In the genomic region with DNA sequence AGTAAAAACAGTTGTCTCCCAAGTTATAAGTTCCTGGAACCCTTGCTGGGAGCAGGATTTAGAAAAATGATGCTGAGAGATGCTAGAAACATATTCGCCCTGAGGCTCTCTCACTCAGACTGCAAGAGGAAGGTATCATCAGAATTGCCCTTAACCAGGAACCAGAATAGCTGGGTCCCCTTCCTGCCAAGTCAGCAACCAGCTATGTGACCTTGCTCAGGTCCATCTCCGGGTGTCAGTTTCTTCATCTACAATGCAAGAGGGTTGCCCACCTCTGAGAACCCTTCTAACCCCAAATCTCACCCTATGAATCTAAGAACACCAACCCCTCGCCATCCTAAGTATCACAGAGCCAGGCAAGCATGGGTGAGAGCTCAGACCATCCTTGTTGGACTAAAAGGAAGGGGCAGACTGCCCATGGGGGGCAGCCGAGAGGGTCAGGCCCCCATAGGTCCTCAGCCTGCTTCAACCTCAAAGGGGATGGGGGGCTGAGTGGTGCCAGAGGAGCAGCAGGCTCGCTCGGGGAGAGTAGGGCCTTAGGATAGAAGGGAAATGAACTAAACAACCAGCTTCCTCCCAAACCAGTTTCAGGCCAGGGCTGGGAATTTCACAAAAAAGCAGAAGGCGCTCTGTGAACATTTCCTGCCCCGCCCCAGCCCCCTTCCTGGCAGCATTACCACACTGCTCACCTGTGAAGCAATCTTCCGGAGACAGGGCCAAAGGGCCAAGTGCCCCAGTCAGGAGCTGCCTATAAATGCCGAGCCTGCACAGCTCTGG, we compare ENCODE assay signal across 11 cellular contexts. TPM values are rescaled to one million over a fixed set of nuclear protein-coding genes. Genes with fewer than 3 reads are reported as not detected.
DNase-seq lines count a peak whose midpoint lies in the region; ATAC-seq and TF ChIP-seq lines count a peak whose summit lies in the region.
"Had no signal": no experiment of that assay in that cellular context is flagged by ENCODE, and none has a peak within 500 bp of the region (broad histone marks: within the 10 kb centered on the region; RNA-seq: fewer than 3 reads in every experiment).

No MANE protein-coding gene starts in this region.

- no peak for ATAC-seq in activated naive CD8-positive, alpha-beta T cell treated with anti-CD3 and anti-CD28 coated beads, Interleukin-2, amount 10 ng/mL, durations not matched to agents 7 days and 5 days (ENCODE audit: low read depth)
- ATAC-seq in lung (ENCODE audit: insufficient read depth, low FRiP score): peak; percentile 81
- ATAC-seq: activated naive CD8-positive, alpha-beta T cell treated with anti-CD3 and anti-CD28 coated beads, Interleukin-2, amount 50 U/mL, for 24 hours had no signal

- H3K4me3 Mint-ChIP-seq in activated naive CD8-positive, alpha-beta T cell treated with anti-CD3 and anti-CD28 coated beads, Interleukin-2, amount 10 ng/mL, durations not matched to agents 7 days and 5 days: no peak overlapping the region
- H3K4me3 Mint-ChIP-seq in activated naive CD8-positive, alpha-beta T cell treated with anti-CD3 and anti-CD28 coated beads for 36 hours: no peak overlapping the region
- H3K4me3 Mint-ChIP-seq: activated naive CD8-positive, alpha-beta T cell treated with anti-CD3 and anti-CD28 coated beads, Interleukin-2, amount 50 U/mL, for 24 hours had no signal

- peaks cover 2% of the 10 kb centered on the region for H3K27me3 Mint-ChIP-seq in activated naive CD8-positive, alpha-beta T cell treated with anti-CD3 and anti-CD28 coated beads, Interleukin-2, amount 10 ng/mL, durations not matched to agents 7 days and 5 days
- no peaks in the 10 kb centered on the region for H3K27me3 Mint-ChIP-seq in activated naive CD8-positive, alpha-beta T cell treated with anti-CD3 and anti-CD28 coated beads for 36 hours

- 24 to 35% methylated on average over 10 of the region's 10 CpGs for WGBS in lung, 2 donors

- no peaks in the 10 kb centered on the region for H3K36me3 ChIP-seq in lung (ENCODE audit: control insufficient read depth in 2 of 2, insufficient read depth in 2 of 2, low read length in 2 of 2)
- no peaks in the 10 kb centered on the region for H3K36me3 ChIP-seq in uterus

- H3K9me3 ChIP-seq in lung (ENCODE audit: control insufficient read depth in 2 of 2, insufficient read depth in 1 of 2, low read length in 1 of 2) (no peaks in the 10 kb centered on the region), uterus (no peaks in the 10 kb centered on the region)

- peak overlapping the region; percentile 5 for H3K27ac Mint-ChIP-seq in activated naive CD8-positive, alpha-beta T cell treated with anti-CD3 and anti-CD28 coated beads, Interleukin-2, amount 10 ng/mL, durations not matched to agents 7 days and 5 days
- no peak overlapping the region for H3K27ac Mint-ChIP-seq in activated naive CD8-positive, alpha-beta T cell treated with anti-CD3 and anti-CD28 coated beads for 36 hours
- H3K27ac Mint-ChIP-seq: activated naive CD8-positive, alpha-beta T cell treated with anti-CD3 and anti-CD28 coated beads, Interleukin-2, amount 50 U/mL, for 24 hours had no signal

- intact Hi-C loops in uterus (cut with DNase I; ENCODE audit: low total_unique reads): no loop called here

- peaks cover 17% of the 10 kb centered on the region for H3K4me1 Mint-ChIP-seq in activated naive CD8-positive, alpha-beta T cell treated with anti-CD3 and anti-CD28 coated beads, Interleukin-2, amount 10 ng/mL, durations not matched to agents 7 days and 5 days
- H3K4me1 Mint-ChIP-seq in activated naive CD8-positive, alpha-beta T cell treated with anti-CD3 and anti-CD28 coated beads for 36 hours: peaks cover 9% of the 10 kb centered on the region

- POLR2A ChIA-PET in activated naive CD8-positive, alpha-beta T cell treated with anti-CD3 and anti-CD28 coated beads, Interleukin-2, amount 10 ng/mL, durations not matched to agents 7 days and 5 days (lab: Charles Lee): no interaction called here

- H3K36me3 Mint-ChIP-seq in activated naive CD8-positive, alpha-beta T cell treated with anti-CD3 and anti-CD28 coated beads, Interleukin-2, amount 10 ng/mL, durations not matched to agents 7 days and 5 days: no peaks in the 10 kb centered on the region
- H3K36me3 Mint-ChIP-seq in activated naive CD8-positive, alpha-beta T cell treated with anti-CD3 and anti-CD28 coated beads for 36 hours: no peaks in the 10 kb centered on the region

- TF ChIP-seq CTCF in coronary artery (IDR thresholded peaks at IDR 0.05): no peak
- no peak for TF ChIP-seq CTCF in lung (IDR thresholded peaks at IDR 0.05; ENCODE audit: control extremely low read depth, extremely low read depth)
- TF ChIP-seq CTCF in uterus (IDR thresholded peaks at IDR 0.05): no peak

- H3K4me1 ChIP-seq in lung (ENCODE audit: control insufficient read depth in 2 of 2, insufficient read depth in 2 of 2, low read length in 2 of 2) (no peaks in the 10 kb centered on the region), uterus (no peaks in the 10 kb centered on the region)

- TF ChIP-seq POLR2A in uterus (IDR thresholded peaks at IDR 0.05): no peak

- peak overlapping the region in 1 of 2 donors; percentile 45 for H3K27ac ChIP-seq in coronary artery
- peak overlapping the region in 1 of 2 donors; percentile 77 for H3K27ac ChIP-seq in lung (ENCODE audit: low read depth in 1 of 2, low read length in 1 of 2)
- no peak overlapping the region for H3K27ac ChIP-seq in uterus

- no peaks in the 10 kb centered on the region for H3K27me3 ChIP-seq in lung (ENCODE audit: control insufficient read depth, insufficient read depth)
- H3K27me3 ChIP-seq in uterus: no peaks in the 10 kb centered on the region

- H3K9me3 Mint-ChIP-seq in activated naive CD8-positive, alpha-beta T cell treated with anti-CD3 and anti-CD28 coated beads, Interleukin-2, amount 10 ng/mL, durations not matched to agents 7 days and 5 days: no peaks in the 10 kb centered on the region
- H3K9me3 Mint-ChIP-seq in activated naive CD8-positive, alpha-beta T cell treated with anti-CD3 and anti-CD28 coated beads for 36 hours: no peaks in the 10 kb centered on the region
- H3K9me3 Mint-ChIP-seq: activated naive CD8-positive, alpha-beta T cell treated with anti-CD3 and anti-CD28 coated beads, Interleukin-2, amount 50 U/mL, for 24 hours had no signal

- no peak for DNase-seq in activated naive CD8-positive, alpha-beta T cell treated with anti-CD3 and anti-CD28 coated beads, Interleukin-2, amount 10 ng/mL, durations not matched to agents 7 days and 5 days
- DNase-seq in activated naive CD8-positive, alpha-beta T cell treated with anti-CD3 and anti-CD28 coated beads for 36 hours: no peak
- DNase-seq in coronary artery (ENCODE audit: low spot score): peak; percentile 75
- peak; percentile 93 for DNase-seq in lung (ENCODE audit: low spot score)
- peak; percentile 24 to 27 for DNase-seq in uterus
- no peak for DNase-seq in stimulated activated naive CD4-positive, alpha-beta T cell treated with Interleukin-2 at 50 U/mL for 16 hours (lab: John Stamatoyannopoulos, UW)
- DNase-seq in cerebellum (ENCODE audit: low spot score): no peak
- DNase-seq in T-helper 2 cell: no peak
- DNase-seq: activated naive CD8-positive, alpha-beta T cell treated with anti-CD3 and anti-CD28 coated beads, Interleukin-2, amount 50 U/mL, for 24 hours had no signal

- H3K4me3 ChIP-seq in coronary artery (peak overlapping the region; percentile 45), lung (no peak overlapping the region), uterus (no peak overlapping the region)

RNA-seq across cellular contexts. Expression of a gene that starts 0.4 kb away (rescaled TPM):
- total RNA-seq in activated naive CD8-positive, alpha-beta T cell treated with anti-CD3 and anti-CD28 coated beads, Interleukin-2, amount 10 ng/mL, durations not matched to agents 7 days and 5 days: 1 to 10 TPM; 4.5 to 4.8 TPM
- total RNA-seq in activated naive CD8-positive, alpha-beta T cell treated with anti-CD3 and anti-CD28 coated beads for 36 hours: not detected
- total RNA-seq in lung (100 to 1,000 TPM; 394 to 769 TPM), uterus (100 to 1,000 TPM in 1 of 4 donors, 10 to 100 TPM in 3; 33.4 to 175 (median 54.0) TPM), cerebellum (9.0 TPM)
- polyA plus RNA-seq in lung: over 10,000 TPM in 1 of 2 donors, 100 to 1,000 TPM in 1; 550 to 16,342 TPM
- total RNA-seq: LHCN-M2 had no signal
- polyA plus RNA-seq: AG04450 had no signal

RNA-seq across cellular contexts. Expression of a gene that starts 8.6 kb away (rescaled TPM):
- not detected for total RNA-seq in activated naive CD8-positive, alpha-beta T cell treated with anti-CD3 and anti-CD28 coated beads, Interleukin-2, amount 10 ng/mL, durations not matched to agents 7 days and 5 days
- not detected for total RNA-seq in activated naive CD8-positive, alpha-beta T cell treated with anti-CD3 and anti-CD28 coated beads for 36 hours
- total RNA-seq in lung (1 to 10 TPM; 1.0 to 3.1 TPM), uterus (not detected), cerebellum (not detected)
- 1 to 10 TPM in 1 of 2 donors, under 1 TPM in 1; 0.18 to 1.0 TPM for polyA plus RNA-seq in lung
- total RNA-seq: LHCN-M2 had no signal
- polyA plus RNA-seq: AG04450 had no signal

RNA-seq across cellular contexts. Expression of a gene that starts 18.2 kb away (rescaled TPM):
- not detected for total RNA-seq in activated naive CD8-positive, alpha-beta T cell treated with anti-CD3 and anti-CD28 coated beads, Interleukin-2, amount 10 ng/mL, durations not matched to agents 7 days and 5 days
- total RNA-seq in activated naive CD8-positive, alpha-beta T cell treated with anti-CD3 and anti-CD28 coated beads for 36 hours: not detected
- total RNA-seq in lung (10 to 100 TPM; 14.9 to 31.7 TPM), uterus (1 to 10 TPM in 2 of 4 donors, not detected in 2; 2.6 to 3.2 TPM), cerebellum (1.3 TPM)
- polyA plus RNA-seq in lung: 1,000 to 10,000 TPM in 1 of 2 donors, 10 to 100 TPM in 1; 43.9 to 1,191 TPM
- total RNA-seq: LHCN-M2 had no signal
- polyA plus RNA-seq: AG04450 had no signal

RNA-seq across cellular contexts. Expression of a gene that starts 33.6 kb away (rescaled TPM):
- 1 to 10 TPM in 1 of 2 experiments, under 1 TPM in 1; 0.94 to 1.2 TPM for total RNA-seq in activated naive CD8-positive, alpha-beta T cell treated with anti-CD3 and anti-CD28 coated beads, Interleukin-2, amount 10 ng/mL, durations not matched to agents 7 days and 5 days
- total RNA-seq in activated naive CD8-positive, alpha-beta T cell treated with anti-CD3 and anti-CD28 coated beads for 36 hours: not detected
- 100 to 1,000 TPM in 1 of 2 donors, 10 to 100 TPM in 1; 69.8 to 556 TPM for total RNA-seq in lung
- polyA plus RNA-seq in lung: 1,000 to 10,000 TPM in 1 of 2 donors, 100 to 1,000 TPM in 1; 623 to 6,695 TPM
- total RNA-seq in uterus: 10 to 100 TPM in 2 of 4 donors, 1 to 10 TPM in 1, not detected in 1; 5.4 to 25.2 (median 24.7) TPM
- total RNA-seq in cerebellum: 2.9 TPM
- total RNA-seq: LHCN-M2 had no signal
- polyA plus RNA-seq: AG04450 had no signal

RNA-seq across cellular contexts. Expression of a gene that starts 44.5 kb away (rescaled TPM):
- total RNA-seq in activated naive CD8-positive, alpha-beta T cell treated with anti-CD3 and anti-CD28 coated beads, Interleukin-2, amount 10 ng/mL, durations not matched to agents 7 days and 5 days: not detected
- not detected for total RNA-seq in activated naive CD8-positive, alpha-beta T cell treated with anti-CD3 and anti-CD28 coated beads for 36 hours
- total RNA-seq in lung: not detected
- polyA plus RNA-seq in lung: not detected
- not detected for total RNA-seq in uterus
- not detected for total RNA-seq in cerebellum
- total RNA-seq: LHCN-M2 had no signal
- polyA plus RNA-seq: AG04450 had no signal

Comparison
In these comparisons a context has a peak if more than half of its experiments do, and no peak if none do; other contexts are left out.
1. DNase-seq: peak in coronary artery (single experiment), lung (single experiment) and uterus (2 of 2); none in activated naive CD8-positive, alpha-beta T cell treated with anti-CD3 and anti-CD28 coated beads, Interleukin-2, amount 10 ng/mL, durations not matched to agents 7 days and 5 days (single experiment), activated naive CD8-positive, alpha-beta T cell treated with anti-CD3 and anti-CD28 coated beads for 36 hours (single experiment), stimulated activated naive CD4-positive, alpha-beta T cell treated with Interleukin-2 at 50 U/mL for 16 hours (single experiment), cerebellum (single experiment) and T-helper 2 cell (0 of 5).